8 cellular contexts compared by ENCODE assay signal in the genomic region with DNA sequence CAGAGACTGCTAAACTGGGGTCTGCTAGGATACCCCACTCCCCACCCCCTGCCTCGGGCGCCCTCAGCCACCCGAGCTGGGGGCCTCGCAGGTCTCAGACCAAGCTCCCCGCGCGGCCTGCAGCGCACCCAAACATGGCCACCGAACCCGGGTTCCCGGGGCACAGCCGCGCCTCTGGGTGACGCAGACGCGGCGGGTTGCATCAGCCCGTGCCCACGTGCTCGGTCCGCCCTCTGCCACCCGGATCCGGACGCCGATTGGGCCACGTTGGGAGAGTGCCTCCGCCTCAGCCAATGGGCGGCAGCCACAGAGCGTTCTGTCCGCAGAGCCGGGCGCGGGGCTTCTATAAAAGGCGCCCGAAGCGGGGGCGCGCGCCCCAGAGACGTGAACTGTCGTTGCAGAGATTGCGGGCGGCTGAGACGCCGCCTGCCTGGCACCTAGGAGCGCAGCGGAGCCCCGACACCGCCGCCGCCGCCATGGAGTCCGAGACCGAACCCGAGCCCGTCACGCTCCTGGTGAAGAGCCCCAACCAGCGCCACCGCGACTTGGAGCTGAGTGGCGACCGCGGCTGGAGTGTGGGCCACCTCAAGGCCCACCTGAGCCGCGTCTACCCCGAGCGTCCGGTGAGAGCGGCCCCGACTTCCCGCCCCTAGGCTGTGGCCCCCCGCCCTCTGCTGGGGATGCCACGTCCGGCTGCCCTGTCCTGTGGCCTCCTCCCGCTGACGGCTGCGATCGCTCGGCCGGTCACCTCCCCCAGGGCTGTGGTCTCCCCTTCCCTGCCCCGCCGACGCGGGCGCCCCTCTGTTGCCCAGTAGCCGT. TPM values are rescaled to one million over a fixed set of nuclear protein-coding genes. Genes with fewer than 3 reads are reported as not detected.
A peak's percentile ranks its signal among the peaks of the same experiment; 100 is the strongest.
DNase-seq lines count a peak whose midpoint lies in the region; ATAC-seq and TF ChIP-seq lines count a peak whose summit lies in the region.

A gene with protein sequence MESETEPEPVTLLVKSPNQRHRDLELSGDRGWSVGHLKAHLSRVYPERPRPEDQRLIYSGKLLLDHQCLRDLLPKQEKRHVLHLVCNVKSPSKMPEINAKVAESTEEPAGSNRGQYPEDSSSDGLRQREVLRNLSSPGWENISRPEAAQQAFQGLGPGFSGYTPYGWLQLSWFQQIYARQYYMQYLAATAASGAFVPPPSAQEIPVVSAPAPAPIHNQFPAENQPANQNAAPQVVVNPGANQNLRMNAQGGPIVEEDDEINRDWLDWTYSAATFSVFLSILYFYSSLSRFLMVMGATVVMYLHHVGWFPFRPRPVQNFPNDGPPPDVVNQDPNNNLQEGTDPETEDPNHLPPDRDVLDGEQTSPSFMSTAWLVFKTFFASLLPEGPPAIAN (plus strand): TSS at position 374 of the 819 bp plus-strand sequence. CDS start 103 bp downstream, at position 477.

- WGBS in prostate gland, result under 1% methylated on average over 64 of the region's 86 CpGs
- WGBS in urinary bladder, result under 1% methylated on average over 86 of the region's 86 CpGs

- peak within 1 kb of the TSS; percentile 98 to 99 for H3K27ac ChIP-seq in prostate gland
- H3K27ac ChIP-seq in urinary bladder (ENCODE audit: low read depth), result peak within 1 kb of the TSS; percentile 99

- TF ChIP-seq POLR2A in prostate gland (IDR thresholded peaks at IDR 0.05), result peak; percentile 89

- in situ Hi-C loops in GM13977 (cut with MboI; ENCODE audit: low pct_unique_long_range_greater_than_20kb, low sequenced_read_pairs, unreplicated experiment), result no loop called here

- peak; percentile 87 for ATAC-seq in HG02884 (IDR thresholded peaks at IDR 0.05; ENCODE audit: unreplicated experiment)
- peak; percentile 96 to 97 for ATAC-seq in left cardiac atrium

- peak within 1 kb of the TSS; percentile 99 for H3K4me3 Mint-ChIP-seq in T-helper 1 cell treated with Interleukin-12 subunit alpha and Interleukin-12 subunit beta and Interleukin-4 antibody, amounts not matched to agents 30 μg/mL and 1 μg/mL, for 36 hours

- no peak for TF ChIP-seq CTCF in GM13977 (IDR thresholded peaks at IDR 0.05; ENCODE audit: extremely low read depth, insufficient read depth, missing control alignments)
- peak in 2 of 4 experiments; percentile 49 to 58 for TF ChIP-seq CTCF in prostate gland (IDR thresholded peaks at IDR 0.05)

- H3K9me3 Mint-ChIP-seq in T-helper 1 cell treated with Interleukin-12 subunit alpha and Interleukin-12 subunit beta and Interleukin-4 antibody, amounts not matched to agents 30 μg/mL and 1 μg/mL, for 36 hours, result no peaks in the 10 kb centered on the region

- H3K4me3 ChIP-seq in prostate gland, result peak within 1 kb of the TSS; percentile 86 to 90
- H3K4me3 ChIP-seq in urinary bladder (ENCODE audit: low read depth, low read length), result peak within 1 kb of the TSS; percentile 88

- H3K9me3 ChIP-seq in prostate gland, result no peaks in the 10 kb centered on the region

- DNase-seq in GM13977 (ENCODE audit: low spot score), result peak; percentile 99
- peak; percentile 85 for DNase-seq in NCI-H1694 (lab: John Stamatoyannopoulos, UW)
- DNase-seq in amniotic stem cell (lab: John Stamatoyannopoulos, UW), result peak; percentile 90
- DNase-seq in left cardiac atrium, result peak; percentile 99
- DNase-seq in prostate gland (ENCODE audit: low spot score), result peak; percentile 99

- H3K4me1 Mint-ChIP-seq in T-helper 1 cell treated with Interleukin-12 subunit alpha and Interleukin-12 subunit beta and Interleukin-4 antibody, amounts not matched to agents 30 μg/mL and 1 μg/mL, for 36 hours (ENCODE audit: low read depth), result peaks cover 37% of the 10 kb centered on the region

- intact Hi-C loops in left cardiac atrium (cut with DNase I), result no loop called here
- intact Hi-C loops in prostate gland (cut with DNase I), result loop anchor here (2.0 to 10.0 kb wide), 2 partner anchors 57 to 197 kb away; a partner anchor contains a TSS

- H3K4me1 ChIP-seq in prostate gland (replicated peaks), result no peaks in the 10 kb centered on the region
- H3K4me1 ChIP-seq in urinary bladder (ENCODE audit: insufficient read depth), result no peaks in the 10 kb centered on the region

- no peaks in the 10 kb centered on the region for H3K27me3 Mint-ChIP-seq in T-helper 1 cell treated with Interleukin-12 subunit alpha and Interleukin-12 subunit beta and Interleukin-4 antibody, amounts not matched to agents 30 μg/mL and 1 μg/mL, for 36 hours (ENCODE audit: low read depth)

- no peaks in the 10 kb centered on the region for H3K27me3 ChIP-seq in prostate gland (replicated peaks; ENCODE audit: insufficient read depth)

- peak within 1 kb of the TSS; percentile 99 for H3K27ac Mint-ChIP-seq in T-helper 1 cell treated with Interleukin-12 subunit alpha and Interleukin-12 subunit beta and Interleukin-4 antibody, amounts not matched to agents 30 μg/mL and 1 μg/mL, for 36 hours

- peaks cover 0 to 7% of the 10 kb centered on the region in 2 donors for H3K36me3 ChIP-seq in prostate gland
- H3K36me3 ChIP-seq in urinary bladder (ENCODE audit: insufficient read depth), result no peaks in the 10 kb centered on the region

- H3K36me3 Mint-ChIP-seq in T-helper 1 cell treated with Interleukin-12 subunit alpha and Interleukin-12 subunit beta and Interleukin-4 antibody, amounts not matched to agents 30 μg/mL and 1 μg/mL, for 36 hours (ENCODE audit: low read depth), result peaks cover 39% of the 10 kb centered on the region

RNA-seq across cellular contexts. Expression of the gene that starts here (rescaled TPM):
- total RNA-seq in left cardiac atrium (100 to 1,000 TPM; 105 to 113 TPM), prostate gland (100 to 1,000 TPM; 365 to 952 TPM), urinary bladder (113 TPM)
- polyA plus RNA-seq in urinary bladder, result 102 TPM

Comparison
In these comparisons a context has a peak if more than half of its experiments do, and no peak if none do; other contexts are left out.
1. Peak in every context shown above with its lines: DNase-seq, ATAC-seq, H3K4me3 ChIP-seq and H3K27ac ChIP-seq.